In genomic region chr1:115158181-115158580, GRCh38 we compare ENCODE assay signal across 13 cellular contexts.
A peak's percentile ranks its signal among the peaks of the same experiment; 100 is the strongest.
DNase-seq lines count a peak whose midpoint lies in the region; ATAC-seq and TF ChIP-seq lines count a peak whose summit lies in the region.
"Had no signal": no experiment of that assay in that cellular context is flagged by ENCODE, and none has a peak within 500 bp of the region (broad histone marks: within the 10 kb centered on the region; RNA-seq: fewer than 3 reads in every experiment).

No MANE protein-coding gene starts in this region.

- H3K4me3 Mint-ChIP-seq in HFFc6: no peak overlapping the region; the same call in 1 of the 2 replicates
- no peak overlapping the region for H3K4me3 Mint-ChIP-seq in activated CD4-positive, alpha-beta T cell treated with anti-CD3 and anti-CD28 coated beads, Interleukin-2, amount 10 ng/mL, durations not matched to agents 24 days and 14 days
- H3K4me3 Mint-ChIP-seq: CD8-positive, alpha-beta memory T cell; WTC11 had no signal

- H3K4me3 ChIP-seq in fibroblast of villous mesenchyme (ENCODE audit: low read depth, low read length) (no peak overlapping the region), skeletal muscle cell (ENCODE audit: low read depth, low read length) (no peak overlapping the region)
- H3K4me3 ChIP-seq: SK-N-MC had no signal

- intact Hi-C loops in activated CD4-positive, alpha-beta T cell treated with anti-CD3 and anti-CD28 coated beads, Interleukin-2, amount 10 ng/mL, durations not matched to agents 24 days and 14 days (cut with micrococcal nuclease): no loop called here

- ATAC-seq in HG03571 (IDR thresholded peaks at IDR 0.05; ENCODE audit: unreplicated experiment): no peak
- no peak for ATAC-seq in GM18907 (IDR thresholded peaks at IDR 0.05; ENCODE audit: unreplicated experiment)
- ATAC-seq: WTC11 had no signal

- TF ChIP-seq CTCF in HFFc6 (IDR thresholded peaks at IDR 0.05) (no peak), fibroblast of villous mesenchyme (IDR thresholded peaks at IDR 0.05; ENCODE audit: insufficient read depth, low read depth, low read length) (no peak)

- peak overlapping the region; percentile 65 for H3K27ac Mint-ChIP-seq in HFFc6
- no peak overlapping the region for H3K27ac Mint-ChIP-seq in activated CD4-positive, alpha-beta T cell treated with anti-CD3 and anti-CD28 coated beads, Interleukin-2, amount 10 ng/mL, durations not matched to agents 24 days and 14 days
- H3K27ac Mint-ChIP-seq: CD8-positive, alpha-beta memory T cell; WTC11 had no signal

- H3K4me1 Mint-ChIP-seq in HFFc6 (ENCODE audit: low read depth): peaks cover 42% of the 10 kb centered on the region
- H3K4me1 Mint-ChIP-seq in activated CD4-positive, alpha-beta T cell treated with anti-CD3 and anti-CD28 coated beads, Interleukin-2, amount 10 ng/mL, durations not matched to agents 24 days and 14 days: no peaks in the 10 kb centered on the region
- H3K4me1 Mint-ChIP-seq: CD8-positive, alpha-beta memory T cell; WTC11 had no signal

- no peaks in the 10 kb centered on the region; the same call in 1 of the 2 replicates for H3K27me3 Mint-ChIP-seq in HFFc6 (ENCODE audit: insufficient read depth)
- peaks cover 2% of the 10 kb centered on the region for H3K27me3 Mint-ChIP-seq in activated CD4-positive, alpha-beta T cell treated with anti-CD3 and anti-CD28 coated beads, Interleukin-2, amount 10 ng/mL, durations not matched to agents 24 days and 14 days

- H3K36me3 Mint-ChIP-seq in HFFc6 (ENCODE audit: low read depth): peaks cover 16% of the 10 kb centered on the region; the same call in 1 of the 2 replicates
- H3K36me3 Mint-ChIP-seq in activated CD4-positive, alpha-beta T cell treated with anti-CD3 and anti-CD28 coated beads, Interleukin-2, amount 10 ng/mL, durations not matched to agents 24 days and 14 days (ENCODE audit: low read depth): no peaks in the 10 kb centered on the region
- H3K36me3 Mint-ChIP-seq: CD8-positive, alpha-beta memory T cell; WTC11 had no signal

- DNase-seq in HFFc6: peak; percentile 81
- peak; percentile 26 for DNase-seq in T1000 (lab: John Stamatoyannopoulos, UW)
- peak; percentile 58 for DNase-seq in fibroblast of villous mesenchyme (ENCODE audit: low read depth)
- peak; percentile 61 for DNase-seq in skeletal muscle cell (ENCODE audit: low read depth)
- DNase-seq in activated CD4-positive, alpha-beta T cell treated with anti-CD3 and anti-CD28 coated beads, Interleukin-2, amount 10 ng/mL, durations not matched to agents 24 days and 14 days: no peak
- no peak for DNase-seq in NAMALWA (ENCODE audit: low spot score)
- DNase-seq: activated CD8-positive, alpha-beta memory T cell treated with anti-CD3 and anti-CD28 coated beads, Interleukin-2, amount 50 U/mL, for 4 hours; CD8-positive, alpha-beta memory T cell; NCI-H1092 treated with DMSO at 0.1 percent for 48 hours had no signal

- H3K9me3 Mint-ChIP-seq in HFFc6: peaks cover 10% of the 10 kb centered on the region
- no peaks in the 10 kb centered on the region for H3K9me3 Mint-ChIP-seq in activated CD4-positive, alpha-beta T cell treated with anti-CD3 and anti-CD28 coated beads, Interleukin-2, amount 10 ng/mL, durations not matched to agents 24 days and 14 days
- H3K9me3 Mint-ChIP-seq: CD8-positive, alpha-beta memory T cell; WTC11 had no signal

Comparison
In these comparisons a context has a peak if more than half of its experiments do, and no peak if none do; other contexts are left out.
1. DNase-seq: peak in HFFc6 (single experiment), T1000 (single experiment), fibroblast of villous mesenchyme (single experiment) and skeletal muscle cell (single experiment); none in activated CD4-positive, alpha-beta T cell treated with anti-CD3 and anti-CD28 coated beads, Interleukin-2, amount 10 ng/mL, durations not matched to agents 24 days and 14 days (single experiment) and NAMALWA (single experiment).